In genomic region chr9:78295731-78296130, GRCh38 we compare ENCODE assay signal across 1 cellular context.
TF ChIP-seq lines count a peak whose summit lies in the region.

No MANE protein-coding gene starts in this region.

TF ChIP-seq in H1, 55 proteins besides CTCF, POLR2A, EP300 and RAD21:
- no peak for TF ChIP-seq CEBPB (IDR thresholded peaks at IDR 0.05; ENCODE audit: low read depth, low read length)
- TF ChIP-seq USF2 (IDR thresholded peaks at IDR 0.05; ENCODE audit: low read length), result no peak
- TF ChIP-seq ZNF274 (IDR thresholded peaks at IDR 0.05; ENCODE audit: borderline replicate concordance, extremely low read depth, low read length), result no peak
- no peak for TF ChIP-seq TAF1 (IDR thresholded peaks at IDR 0.05; ENCODE audit: low read depth, low read length)
- TF ChIP-seq SP1 (IDR thresholded peaks at IDR 0.05; ENCODE audit: low read depth, low read length), result no peak
- no peak for TF ChIP-seq SIX5 (IDR thresholded peaks at IDR 0.05; ENCODE audit: low read depth, low read length)
